27 cellular contexts compared by ENCODE assay signal in genomic region chr2:23607925-23608324, GRCh38.
"Had no signal": no experiment of that assay in that cellular context is flagged by ENCODE, and none has a peak within 500 bp of the region (broad histone marks: within the 10 kb centered on the region; RNA-seq: fewer than 3 reads in every experiment).

No MANE protein-coding gene starts in this region.

- H3K4me3 ChIP-seq: ascending aorta, cardiac muscle cell, Peyer's patch, SJSA1 had no signal

- H3K9ac ChIP-seq: SK-N-SH had no signal

- H3K4me1 ChIP-seq: ascending aorta, Peyer's patch had no signal

- H3K27ac ChIP-seq: ascending aorta, cardiac muscle cell, Peyer's patch, SJSA1 had no signal

- H3K27ac Mint-ChIP-seq: activated CD4-positive, alpha-beta T cell treated with anti-CD3 and anti-CD28 coated beads for 36 hours; activated CD4-positive, alpha-beta T cell treated with anti-CD3 and anti-CD28 coated beads, Interleukin-2, amount 10 ng/mL, durations not matched to agents 7 days and 5 days; activated CD8-positive, alpha-beta T cell treated with anti-CD3 and anti-CD28 coated beads, Interleukin-2, amount 10 ng/mL, durations not matched to agents 7 days and 5 days; activated naive CD4-positive, alpha-beta T cell treated with anti-CD3 and anti-CD28 coated beads, Interleukin-2, amount 50 U/mL, for 24 hours; activated naive CD8-positive, alpha-beta T cell treated with anti-CD3 and anti-CD28 coated beads, Interleukin-2, amount 10 ng/mL, durations not matched to agents 7 days and 5 days; activated T-cell treated with anti-CD3 and anti-CD28 coated beads, Interleukin-2, amount 50 U/mL, for 24 hours; activated T-helper 2 cell treated with anti-CD3 and anti-CD28 coated beads, Interferon-gamma antibody, Interleukin-2, Interleukin-4, amounts not matched to agents 10 μg/mL and 5 μg/mL and 100 μg/mL, durations not matched to agents 14 hours and 24 hours and 36 hours; T-helper 1 cell treated with Interleukin-12 subunit alpha and Interleukin-12 subunit beta and Interleukin-4 antibody, amounts not matched to agents 30 μg/mL and 1 μg/mL, for 36 hours; T-helper 2 cell treated with Interferon-gamma antibody and Interleukin-4, amounts not matched to agents 5 μg/mL and 100 μg/mL, for 36 hours had no signal

- H3K27me3 ChIP-seq: ascending aorta, cardiac muscle cell, Peyer's patch, SJSA1 had no signal

- H3K4me3 Mint-ChIP-seq: activated CD4-positive, alpha-beta T cell treated with anti-CD3 and anti-CD28 coated beads for 36 hours; activated CD4-positive, alpha-beta T cell treated with anti-CD3 and anti-CD28 coated beads, Interleukin-2, amount 10 ng/mL, durations not matched to agents 7 days and 5 days; activated CD8-positive, alpha-beta T cell treated with anti-CD3 and anti-CD28 coated beads, Interleukin-2, amount 10 ng/mL, durations not matched to agents 7 days and 5 days; activated naive CD4-positive, alpha-beta T cell treated with anti-CD3 and anti-CD28 coated beads, Interleukin-2, amount 50 U/mL, for 24 hours; activated naive CD8-positive, alpha-beta T cell treated with anti-CD3 and anti-CD28 coated beads, Interleukin-2, amount 10 ng/mL, durations not matched to agents 7 days and 5 days; activated T-cell treated with anti-CD3 and anti-CD28 coated beads, Interleukin-2, amount 50 U/mL, for 24 hours; T-helper 1 cell treated with Interleukin-12 subunit alpha and Interleukin-12 subunit beta and Interleukin-4 antibody, amounts not matched to agents 30 μg/mL and 1 μg/mL, for 36 hours; T-helper 2 cell treated with Interferon-gamma antibody and Interleukin-4, amounts not matched to agents 5 μg/mL and 100 μg/mL, for 36 hours had no signal

- H3K4me1 Mint-ChIP-seq: activated CD4-positive, alpha-beta T cell treated with anti-CD3 and anti-CD28 coated beads for 36 hours had no signal

- DNase-seq: activated CD4-positive, alpha-beta T cell treated with anti-CD3 and anti-CD28 coated beads for 36 hours; activated CD4-positive, alpha-beta T cell treated with anti-CD3 and anti-CD28 coated beads, Interleukin-2, amount 10 ng/mL, durations not matched to agents 7 days and 5 days; activated CD4-positive, alpha-beta T cell treated with anti-CD3 and anti-CD28 coated beads, Interleukin-2, amount 50 U/mL, for 48 hours; activated CD8-positive, alpha-beta T cell treated with anti-CD3 and anti-CD28 coated beads, Interleukin-2, amount 10 ng/mL, durations not matched to agents 7 days and 5 days; activated gamma-delta T cell; activated naive CD4-positive, alpha-beta T cell treated with Interleukin-2 at 50 U/mL for 16 hours; activated naive CD8-positive, alpha-beta T cell treated with anti-CD3 and anti-CD28 coated beads, Interleukin-2, amount 10 ng/mL, durations not matched to agents 7 days and 5 days; activated T-cell treated with anti-CD3 and anti-CD28 coated beads, Interleukin-2, amount 50 U/mL, for 24 hours; amygdala; NCI-H1105; NCI-H1417 treated with DMSO at 0.1 percent for 48 hours; NCI-H187 treated with DMSO at 0.1 percent for 48 hours; NCI-H2081; NCI-H524 treated with DMSO at 0.1 percent for 48 hours; PC-3; Peyer's patch; RPMI8226; SHP77 treated with DMSO at 0.1 percent for 48 hours; SK-N-SH had no signal

- H3K4me2 ChIP-seq: SK-N-SH had no signal

- H3K27me3 Mint-ChIP-seq: activated naive CD4-positive, alpha-beta T cell treated with anti-CD3 and anti-CD28 coated beads, Interleukin-2, amount 50 U/mL, for 24 hours; activated T-cell treated with anti-CD3 and anti-CD28 coated beads, Interleukin-2, amount 50 U/mL, for 24 hours had no signal

- FAIRE-seq: TTC549 had no signal

- H3K36me3 ChIP-seq: ascending aorta, cardiac muscle cell, Peyer's patch, SJSA1 had no signal
